ENCODE assay signal across 14 cellular contexts in the genomic region with DNA sequence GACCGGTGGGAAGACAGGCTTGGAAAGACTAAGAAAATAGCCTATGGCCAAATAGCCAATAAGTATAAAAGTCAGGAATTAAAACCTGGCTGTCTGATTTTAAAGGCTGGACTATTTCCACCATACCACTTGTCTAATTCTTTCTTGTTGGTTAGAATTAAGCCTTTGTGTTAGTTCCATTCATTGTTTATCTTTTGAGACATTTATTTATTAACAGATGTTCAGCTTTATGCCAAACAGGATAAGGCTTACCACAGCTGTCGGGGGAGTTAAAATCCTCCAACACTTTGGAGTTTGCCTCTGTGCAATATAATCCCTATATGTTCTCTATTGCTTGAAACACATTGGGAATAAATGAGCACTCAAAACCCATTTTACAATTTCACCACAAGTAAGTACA.
DNase-seq lines count a peak whose midpoint lies in the region; ATAC-seq and TF ChIP-seq lines count a peak whose summit lies in the region.
"Had no signal": no experiment of that assay in that cellular context is flagged by ENCODE, and none has a peak within 500 bp of the region (broad histone marks: within the 10 kb centered on the region; RNA-seq: fewer than 3 reads in every experiment).

No MANE protein-coding gene starts in this region.

- TF ChIP-seq CTCF in HFF-Myc (IDR thresholded peaks at IDR 0.05; ENCODE audit: low read depth, low read length, missing control alignments) (no peak), fibroblast of villous mesenchyme (IDR thresholded peaks at IDR 0.05; ENCODE audit: insufficient read depth, low read depth, low read length) (no peak)

- CTCF ChIA-PET in T-cell (lab: Charles Lee) = no interaction called here
- CTCF ChIA-PET in activated CD4-positive, alpha-beta T cell treated with anti-CD3 and anti-CD28 coated beads for 36 hours (lab: Charles Lee) = interaction anchor here (0.7 kb wide), 1 partner anchor 46 kb away, joined by 3 read pairs; no protein-coding TSS in a partner anchor

- no peaks in the 10 kb centered on the region for H3K36me3 Mint-ChIP-seq in T-cell
- no peaks in the 10 kb centered on the region for H3K36me3 Mint-ChIP-seq in activated CD4-positive, alpha-beta T cell treated with anti-CD3 and anti-CD28 coated beads for 36 hours (ENCODE audit: low read depth)
- H3K36me3 Mint-ChIP-seq: CD4-positive, CD25-positive, alpha-beta regulatory T cell had no signal

- intact Hi-C loops in activated CD4-positive, alpha-beta T cell treated with anti-CD3 and anti-CD28 coated beads for 36 hours (cut with DNase I, micrococcal nuclease) = no loop called here

- H3K27ac Mint-ChIP-seq in T-cell = peak overlapping the region; percentile 16 to 52
- H3K27ac Mint-ChIP-seq in activated CD4-positive, alpha-beta T cell treated with anti-CD3 and anti-CD28 coated beads for 36 hours = no peak overlapping the region
- H3K27ac Mint-ChIP-seq: CD4-positive, CD25-positive, alpha-beta regulatory T cell had no signal

- H3K4me3 Mint-ChIP-seq in T-cell = no peak overlapping the region
- H3K4me3 Mint-ChIP-seq in activated CD4-positive, alpha-beta T cell treated with anti-CD3 and anti-CD28 coated beads for 36 hours = no peak overlapping the region
- H3K4me3 Mint-ChIP-seq: CD4-positive, CD25-positive, alpha-beta regulatory T cell had no signal

- H3K4me1 Mint-ChIP-seq in T-cell = peaks cover 55 to 63% (median 57%) of the 10 kb centered on the region in 3 donors
- H3K4me1 Mint-ChIP-seq in activated CD4-positive, alpha-beta T cell treated with anti-CD3 and anti-CD28 coated beads for 36 hours = peaks cover 39% of the 10 kb centered on the region

- no peaks in the 10 kb centered on the region for H3K27me3 Mint-ChIP-seq in T-cell
- H3K27me3 Mint-ChIP-seq in activated CD4-positive, alpha-beta T cell treated with anti-CD3 and anti-CD28 coated beads for 36 hours = no peaks in the 10 kb centered on the region
- H3K27me3 Mint-ChIP-seq: CD4-positive, CD25-positive, alpha-beta regulatory T cell had no signal

- POLR2A ChIA-PET in T-cell (lab: Charles Lee) = no interaction called here
- POLR2A ChIA-PET in activated CD4-positive, alpha-beta T cell treated with anti-CD3 and anti-CD28 coated beads for 36 hours (lab: Charles Lee) = interaction anchor here (1.0 kb wide), 1 partner anchor 9 kb away, joined by 3 read pairs; no protein-coding TSS in a partner anchor

- H3K9me3 Mint-ChIP-seq in T-cell = peaks cover 0 to 7% (median 0%) of the 10 kb centered on the region in 3 donors
- no peaks in the 10 kb centered on the region for H3K9me3 Mint-ChIP-seq in activated CD4-positive, alpha-beta T cell treated with anti-CD3 and anti-CD28 coated beads for 36 hours (ENCODE audit: low read depth)

- DNase-seq in HFF-Myc (ENCODE audit: extremely low read depth, low read depth) = peak; percentile 20
- peak; percentile 76 for DNase-seq in NCI-H82 (lab: John Stamatoyannopoulos, UW)
- no peak for DNase-seq in T-cell
- DNase-seq in fibroblast of villous mesenchyme (ENCODE audit: low read depth) = peak; percentile 84
- no peak for DNase-seq in NCI-H748 (lab: John Stamatoyannopoulos, UW; ENCODE audit: unreplicated experiment)
- no peak for DNase-seq in activated CD4-positive, alpha-beta T cell treated with anti-CD3 and anti-CD28 coated beads for 36 hours
- DNase-seq in KBM-7 = no peak
- DNase-seq: ACHN; CD4-positive, CD25-positive, alpha-beta regulatory T cell; DMS53; GM23248 had no signal

- no peak overlapping the region for H3K4me3 ChIP-seq in HFF-Myc (replicated peaks; ENCODE audit: low read depth, low read length)
- no peak overlapping the region for H3K4me3 ChIP-seq in fibroblast of villous mesenchyme (ENCODE audit: low read depth, low read length)
- H3K4me3 ChIP-seq: BLaER1 treated with 17β-estradiol and CSF1 and Interleukin-3, amounts not matched to agents 10 nM and 100 nM; GM23248 had no signal

- no peak for ATAC-seq in T-cell (replicated peaks in 1 of 4)
- no peak for ATAC-seq in activated CD4-positive, alpha-beta T cell treated with anti-CD3 and anti-CD28 coated beads for 36 hours
- ATAC-seq in HG03135 (IDR thresholded peaks at IDR 0.05; ENCODE audit: unreplicated experiment) = no peak
- ATAC-seq: HCT116 had no signal

- in situ Hi-C loops in KBM-7 (cut with MboI; ENCODE audit: low pct_unique_long_range_greater_than_20kb, low sequenced_read_pairs) = no loop called here

Comparison
In these comparisons a context has a peak if more than half of its experiments do, and no peak if none do; other contexts are left out.
1. DNase-seq: peak in HFF-Myc (single experiment), NCI-H82 (single experiment) and fibroblast of villous mesenchyme (single experiment); none in T-cell (0 of 34), NCI-H748 (single experiment), activated CD4-positive, alpha-beta T cell treated with anti-CD3 and anti-CD28 coated beads for 36 hours (single experiment) and KBM-7 (single experiment).